In genomic region chr2:226799976-226800940, GRCh38 we compare ENCODE assay signal across 1 cellular context.
TF ChIP-seq lines count a peak whose summit lies in the region.

No MANE protein-coding gene starts in this region.

TF ChIP-seq in HepG2, 621 proteins besides CTCF, POLR2A, EP300 and RAD21 (continued from another document and continues in another):
- TF ChIP-seq ZNF691 (CRISPR knock-in tag; IDR thresholded peaks at IDR 0.05; ENCODE audit: borderline replicate concordance, low read depth) (0 out of 2 replicates have a peak, but pooled peaks have one; percentile 70), ZNF75D (CRISPR knock-in tag; IDR thresholded peaks at IDR 0.05; ENCODE audit: borderline replicate concordance) (no peak), GFI1 (CRISPR knock-in tag; IDR thresholded peaks at IDR 0.05; ENCODE audit: borderline replicate concordance) (peak; percentile 97), FOXP1 (IDR thresholded peaks at IDR 0.05) (no peak), FOXP1 (CRISPR knock-in tag; IDR thresholded peaks at IDR 0.05) (peak; percentile 98), RNF219 (CRISPR knock-in tag; IDR thresholded peaks at IDR 0.05) (no peak), ZBTB38 (CRISPR knock-in tag; IDR thresholded peaks at IDR 0.05) (peak; percentile 5; the same call in 1 of the 2 replicates), ZNF33A (CRISPR knock-in tag; IDR thresholded peaks at IDR 0.05; ENCODE audit: borderline replicate concordance) (peak; percentile 91; the same call in 1 of the 2 replicates), ZBTB4 (CRISPR knock-in tag; IDR thresholded peaks at IDR 0.05; ENCODE audit: borderline replicate concordance) (no peak; the same call in 1 of the 2 replicates), HOXA3 (CRISPR knock-in tag; IDR thresholded peaks at IDR 0.05) (peak; percentile 63), FOXA1 (IDR thresholded peaks at IDR 0.05) (peak; percentile 58), FOXA1 (CRISPR knock-in tag; IDR thresholded peaks at IDR 0.05) (peak; percentile 93), MAZ (IDR thresholded peaks at IDR 0.05; ENCODE audit: borderline replicate concordance, low read depth, low read length) (no peak; the same call in none of the 2 replicates), MAZ (CRISPR knock-in tag; IDR thresholded peaks at IDR 0.05; ENCODE audit: low read depth) (peak; percentile 8), ZNF605 (CRISPR knock-in tag; IDR thresholded peaks at IDR 0.05) (peak; percentile 38; the same call in 1 of the 2 replicates), KDM5A (IDR thresholded peaks at IDR 0.05; ENCODE audit: borderline replicate concordance, low read length) (peak; percentile 31; the same call in 1 of the 2 replicates), KDM3A (CRISPR knock-in tag; IDR thresholded peaks at IDR 0.05; ENCODE audit: low read depth) (peak; percentile 17; the same call in 1 of the 2 replicates), SIN3A (IDR thresholded peaks at IDR 0.05; ENCODE audit: borderline replicate concordance, low read depth, low read length) (peak; percentile 27; the same call in 1 of the 2 replicates), DRAP1 (CRISPR knock-in tag; IDR thresholded peaks at IDR 0.05) (no peak; the same call in 1 of the 2 replicates), ZNF770 (CRISPR knock-in tag; IDR thresholded peaks at IDR 0.05) (peak; percentile 19; the same call in 1 of the 2 replicates), THAP9 (CRISPR knock-in tag; IDR thresholded peaks at IDR 0.05; ENCODE audit: borderline replicate concordance) (0 out of 2 replicates have a peak, but pooled peaks have one; percentile 8), PRMT3 (CRISPR knock-in tag; IDR thresholded peaks at IDR 0.05; ENCODE audit: borderline replicate concordance, low read depth) (0 out of 2 replicates have a peak, but pooled peaks have one; percentile 73), HNRNPLL (IDR thresholded peaks at IDR 0.05; ENCODE audit: low read depth, low read length, poor library complexity, severe bottlenecking) (no peak), ZNF7 (CRISPR knock-in tag; IDR thresholded peaks at IDR 0.05) (no peak), RELA (CRISPR knock-in tag; IDR thresholded peaks at IDR 0.05) (peak; percentile 87), SMAD1 (CRISPR knock-in tag; IDR thresholded peaks at IDR 0.05; ENCODE audit: borderline replicate concordance, low read depth) (peak; percentile 64; the same call in 1 of the 2 replicates), ZSCAN5A (CRISPR knock-in tag; IDR thresholded peaks at IDR 0.05; ENCODE audit: borderline replicate concordance) (no peak; the same call in 1 of the 2 replicates), GATA4 (IDR thresholded peaks at IDR 0.05; ENCODE audit: borderline replicate concordance, low read depth) (peak; percentile 98), ZFX (CRISPR knock-in tag; IDR thresholded peaks at IDR 0.05; ENCODE audit: low read depth) (peak; percentile 35; the same call in 1 of the 2 replicates), ZBTB26 (CRISPR knock-in tag; IDR thresholded peaks at IDR 0.05; ENCODE audit: borderline replicate concordance) (peak; percentile 78; the same call in 1 of the 2 replicates), ZNF407 (CRISPR knock-in tag; IDR thresholded peaks at IDR 0.05; ENCODE audit: not compliant biosample characterization) (peak; percentile 47)
